ENCODE assay signal across 22 cellular contexts in genomic region chr3:130645261-130645660, GRCh38.
"Had no signal": no experiment of that assay in that cellular context is flagged by ENCODE, and none has a peak within 500 bp of the region (broad histone marks: within the 10 kb centered on the region; RNA-seq: fewer than 3 reads in every experiment).

No MANE protein-coding gene starts in this region.

- H3K36me3 ChIP-seq: neutrophil, pancreas, prostate gland, right lobe of liver, sigmoid colon, stomach, thoracic aorta, tibial artery, transverse colon, upper lobe of right lung, uterus had no signal

- DNase-seq: naive thymus-derived CD8-positive, alpha-beta T cell; nephron progenitor cell; nucleus accumbens; pancreas; right cardiac atrium; right lobe of liver; sigmoid colon; small intestine; stimulated activated CD4-positive, alpha-beta T cell treated with anti-CD3 and anti-CD28 coated beads, Interleukin-15, amount 100 ng/mL, for 24 hours; stimulated activated CD4-positive, alpha-beta T cell treated with anti-CD3 and anti-CD28 coated beads, Interleukin-2, amount 100 ng/mL, for 24 hours; stimulated activated CD4-positive, alpha-beta T cell treated with anti-CD3 and anti-CD28 coated beads, Interleukin-2, amount 100 ng/mL, for 48 hours; stimulated activated CD4-positive, alpha-beta T cell treated with anti-CD3 and anti-CD28 coated beads, Interleukin-4, amount 100 ng/mL, for 24 hours; stimulated activated naive B cell treated with anti-CD40 and anti-IgM and Interleukin-4, amounts not matched to agents 10 μg/mL and 1 μg/mL and 100 μg/mL, for 72 hours; stimulated activated naive CD4-positive, alpha-beta T cell treated with Interleukin-2 at 50 U/mL for 16 hours; stomach; tibial artery; transverse colon; upper lobe of right lung; uterus had no signal

- H3K27ac ChIP-seq: neutrophil, pancreas, prostate gland, right lobe of liver, sigmoid colon, stomach, thoracic aorta, tibial artery, transverse colon, upper lobe of right lung, uterus had no signal

- H3K4me1 ChIP-seq: pancreas, prostate gland, right lobe of liver, sigmoid colon, stomach, tibial artery, transverse colon, upper lobe of right lung, uterus had no signal

- H3K27me3 ChIP-seq: pancreas, right lobe of liver, sigmoid colon, stomach, tibial artery, transverse colon, upper lobe of right lung, uterus had no signal

- H3K9me3 ChIP-seq: neutrophil, pancreas, prostate gland, right lobe of liver, sigmoid colon, stomach, thoracic aorta, tibial artery, transverse colon, upper lobe of right lung, uterus had no signal

- H3K4me3 ChIP-seq: pancreas, prostate gland, right lobe of liver, sigmoid colon, stomach, thoracic aorta, tibial artery, transverse colon, upper lobe of right lung, uterus had no signal
